Comparison of ENCODE assay signal across 13 cellular contexts in genomic region chr22:38864361-38865191, GRCh38. TPM values are rescaled to one million over a fixed set of nuclear protein-coding genes. Genes with fewer than 3 reads are reported as not detected.
DNase-seq lines count a peak whose midpoint lies in the region; ATAC-seq, FAIRE-seq and TF ChIP-seq lines count a peak whose summit lies in the region.
"Had no signal": no experiment of that assay in that cellular context is flagged by ENCODE, and none has a peak within 500 bp of the region (broad histone marks: within the 10 kb centered on the region; RNA-seq: fewer than 3 reads in every experiment).

No MANE protein-coding gene starts in this region.

- no peak overlapping the region for H3K27ac ChIP-seq in astrocyte (ENCODE audit: low read depth, low read length)
- peak overlapping the region; percentile 66 to 81 (median 67) for H3K27ac ChIP-seq in sigmoid colon

- peak; percentile 43; the same call in 1 of the 2 replicates for TF ChIP-seq POLR2A in GM12892 (IDR thresholded peaks at IDR 0.05; ENCODE audit: low read depth, low read length)
- TF ChIP-seq POLR2A in sigmoid colon (IDR thresholded peaks at IDR 0.05) = no peak

- intact Hi-C loops in left ventricle myocardium superior (cut with micrococcal nuclease) (loop anchor here (5.0 kb wide), 1 partner anchor 258 kb away; no protein-coding TSS in a partner anchor), sigmoid colon (cut with DNase I) (loop anchor here (5.0 kb wide), 1 partner anchor 92 kb away; no protein-coding TSS in a partner anchor)

- no peak for DNase-seq in GM12892 (ENCODE audit: insufficient read length)
- DNase-seq in astrocyte (ENCODE audit: low read depth) = no peak
- DNase-seq in left ventricle myocardium superior = peak; percentile 70
- peak; percentile 75 for DNase-seq in sigmoid colon
- no peak for DNase-seq in NCI-H1417 (lab: John Stamatoyannopoulos, UW)
- no peak for DNase-seq in DMS114 treated with DMSO at 0.1 percent for 48 hours (lab: John Stamatoyannopoulos, UW; ENCODE audit: unreplicated experiment)
- DNase-seq in effector memory CD8-positive, alpha-beta T cell = no peak
- DNase-seq: amniotic stem cell; NCI-H146; RPMI8226; stimulated activated CD4-positive, alpha-beta T cell treated with anti-CD3 and anti-CD28 coated beads, Interleukin-2, amount 100 ng/mL, for 24 hours; trophoblast cell had no signal

- peak overlapping the region; percentile 34 for H3K4me2 ChIP-seq in astrocyte (ENCODE audit: low read length)

- no peaks in the 10 kb centered on the region for H3K9me3 Mint-ChIP-seq in astrocyte (ENCODE audit: unreplicated experiment)
- H3K9me3 Mint-ChIP-seq in effector memory CD8-positive, alpha-beta T cell = no peaks in the 10 kb centered on the region

- peak; percentile 39 for ATAC-seq in left ventricle myocardium superior
- ATAC-seq in HG02588 (IDR thresholded peaks at IDR 0.05; ENCODE audit: unreplicated experiment) = no peak
- no peak for ATAC-seq in effector memory CD8-positive, alpha-beta T cell (replicated peaks)

- H3K36me3 Mint-ChIP-seq in astrocyte (ENCODE audit: low read depth, unreplicated experiment) = peaks cover 3% of the 10 kb centered on the region
- H3K36me3 Mint-ChIP-seq in effector memory CD8-positive, alpha-beta T cell (ENCODE audit: insufficient read depth) = peaks cover 43% of the 10 kb centered on the region

- H3K27ac Mint-ChIP-seq in astrocyte (ENCODE audit: unreplicated experiment) = no peak overlapping the region
- no peak overlapping the region for H3K27ac Mint-ChIP-seq in effector memory CD8-positive, alpha-beta T cell

- H3K9me3 ChIP-seq in astrocyte (ENCODE audit: insufficient read depth, low read depth, low read length) (no peaks in the 10 kb centered on the region), sigmoid colon (no peaks in the 10 kb centered on the region)

- H3K36me3 ChIP-seq in astrocyte (ENCODE audit: insufficient read depth, low read length) (no peaks in the 10 kb centered on the region), sigmoid colon (peaks cover 14 to 42% (median 22%) of the 10 kb centered on the region in 4 donors)

- H3K27me3 ChIP-seq in astrocyte (ENCODE audit: insufficient read depth, low read length) = no peaks in the 10 kb centered on the region
- H3K27me3 ChIP-seq in sigmoid colon = no peaks in the 10 kb centered on the region

- H3K79me2 ChIP-seq in astrocyte (ENCODE audit: insufficient read depth, low read length) = peaks cover 18% of the 10 kb centered on the region

- peak overlapping the region; percentile 45 for H3K4me3 Mint-ChIP-seq in astrocyte (ENCODE audit: unreplicated experiment)
- H3K4me3 Mint-ChIP-seq in effector memory CD8-positive, alpha-beta T cell = peak overlapping the region in 1 of 2 donors; percentile 4

- WGBS in sigmoid colon, 2 donors = 33 to 63% methylated on average over 24 of the region's 24 CpGs

- no peak overlapping the region for H3K4me3 ChIP-seq in astrocyte (ENCODE audit: insufficient read depth, low read depth, low read length)
- H3K4me3 ChIP-seq in sigmoid colon = no peak overlapping the region

- peaks cover 3% of the 10 kb centered on the region for H3K4me1 Mint-ChIP-seq in astrocyte (ENCODE audit: low read depth, unreplicated experiment)
- H3K4me1 Mint-ChIP-seq in effector memory CD8-positive, alpha-beta T cell (ENCODE audit: low read depth in 2 of 2) = peaks cover 19 to 28% of the 10 kb centered on the region in 2 donors

- H4K20me1 ChIP-seq in astrocyte (ENCODE audit: insufficient read depth, low read length) = peaks cover 81% of the 10 kb centered on the region

- no peak for TF ChIP-seq EP300 in sigmoid colon (IDR thresholded peaks at IDR 0.05)

- H2AFZ ChIP-seq in astrocyte (ENCODE audit: low read depth, low read length) = no peak overlapping the region

- H3K27me3 Mint-ChIP-seq in astrocyte (ENCODE audit: low read depth, unreplicated experiment) = peaks cover 1% of the 10 kb centered on the region
- no peaks in the 10 kb centered on the region for H3K27me3 Mint-ChIP-seq in effector memory CD8-positive, alpha-beta T cell

- H3K9ac ChIP-seq in astrocyte (ENCODE audit: low read length) = peak overlapping the region; percentile 36

- FAIRE-seq in GM12892 (lab: Jason Lieb, UNC) (no peak), astrocyte (lab: Jason Lieb, UNC) (no peak)

- H3K4me1 ChIP-seq in astrocyte (ENCODE audit: insufficient read depth, low read length) = peaks cover 13% of the 10 kb centered on the region
- peaks cover 0 to 87% (median 79%) of the 10 kb centered on the region in 4 donors for H3K4me1 ChIP-seq in sigmoid colon

- TF ChIP-seq CTCF in astrocyte (IDR thresholded peaks at IDR 0.05; ENCODE audit: insufficient read depth, low read depth, low read length) = no peak
- TF ChIP-seq CTCF in sigmoid colon (IDR thresholded peaks at IDR 0.05) = no peak

RNA-seq across cellular contexts. Expression of gene CBX6, which starts 7.4 kb away (rescaled TPM):
- 17.7 TPM for polyA plus RNA-seq in GM12892 (2012; ENCODE audit: missing spikeins)
- total RNA-seq in astrocyte = 34.9 and 38.9 TPM in 2 replicates
- total RNA-seq in left ventricle myocardium superior = 37.1 TPM
- total RNA-seq in sigmoid colon = 10 to 100 TPM; 47.2 to 90.6 (median 59.3) TPM
- polyA plus RNA-seq in sigmoid colon = 10 to 100 TPM in 1 of 3 donors, 1 to 10 TPM in 2; 4.2 to 23.8 (median 5.1) TPM

RNA-seq across cellular contexts. Expression of gene NPTXR, which starts 20.7 kb away (rescaled TPM):
- polyA plus RNA-seq in GM12892 (2012; ENCODE audit: missing spikeins) = 0.08 TPM
- 5.1 and 5.4 TPM in 2 replicates for total RNA-seq in astrocyte
- total RNA-seq in left ventricle myocardium superior = 23.4 TPM
- 10 to 100 TPM in 1 of 4 donors, 1 to 10 TPM in 3; 3.9 to 14.4 (median 5.3) TPM for total RNA-seq in sigmoid colon
- polyA plus RNA-seq in sigmoid colon = 1 to 10 TPM in 1 of 3 donors, under 1 TPM in 1, not detected in 1; under 0.01 to 2.9 TPM

Comparison
In these comparisons a context has a peak if more than half of its experiments do, and no peak if none do; other contexts are left out.
1. DNase-seq: peak in left ventricle myocardium superior (single experiment) and sigmoid colon (single experiment); none in GM12892 (single experiment), astrocyte (single experiment), NCI-H1417 (0 of 3), DMS114 treated with DMSO at 0.1 percent for 48 hours (single experiment) and effector memory CD8-positive, alpha-beta T cell (0 of 3).